In the genomic region with DNA sequence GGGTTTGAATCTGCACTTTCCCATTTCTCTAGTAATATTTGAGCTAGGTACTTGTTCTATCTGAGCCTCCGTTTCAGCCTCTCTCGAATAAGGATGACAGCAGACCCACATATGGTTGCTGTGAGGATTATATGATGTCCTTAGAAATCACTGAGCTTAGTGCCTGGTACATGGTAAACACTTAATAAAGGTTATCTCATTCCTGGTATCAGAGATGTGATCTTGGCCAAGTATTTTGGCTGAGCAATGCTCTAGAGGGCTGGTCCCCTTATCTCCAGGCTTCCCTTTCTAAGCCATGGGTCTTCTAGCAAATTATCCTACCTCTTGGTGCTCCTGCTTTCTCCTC, we compare ENCODE assay signal across 1 cellular context.
TF ChIP-seq lines count a peak whose summit lies in the region.

No MANE protein-coding gene starts in this region.

TF ChIP-seq in HepG2, 621 proteins besides CTCF, POLR2A, EP300 and RAD21 (continued from another document):
- TF ChIP-seq, protein P1, sequence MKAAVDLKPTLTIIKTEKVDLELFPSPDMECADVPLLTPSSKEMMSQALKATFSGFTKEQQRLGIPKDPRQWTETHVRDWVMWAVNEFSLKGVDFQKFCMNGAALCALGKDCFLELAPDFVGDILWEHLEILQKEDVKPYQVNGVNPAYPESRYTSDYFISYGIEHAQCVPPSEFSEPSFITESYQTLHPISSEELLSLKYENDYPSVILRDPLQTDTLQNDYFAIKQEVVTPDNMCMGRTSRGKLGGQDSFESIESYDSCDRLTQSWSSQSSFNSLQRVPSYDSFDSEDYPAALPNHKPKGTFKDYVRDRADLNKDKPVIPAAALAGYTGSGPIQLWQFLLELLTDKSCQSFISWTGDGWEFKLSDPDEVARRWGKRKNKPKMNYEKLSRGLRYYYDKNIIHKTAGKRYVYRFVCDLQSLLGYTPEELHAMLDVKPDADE (CRISPR knock-in tag; IDR thresholded peaks at IDR 0.05) = no peak
- no peak for TF ChIP-seq NR3C1 (CRISPR knock-in tag; IDR thresholded peaks at IDR 0.05)
- TF ChIP-seq, protein P2, sequence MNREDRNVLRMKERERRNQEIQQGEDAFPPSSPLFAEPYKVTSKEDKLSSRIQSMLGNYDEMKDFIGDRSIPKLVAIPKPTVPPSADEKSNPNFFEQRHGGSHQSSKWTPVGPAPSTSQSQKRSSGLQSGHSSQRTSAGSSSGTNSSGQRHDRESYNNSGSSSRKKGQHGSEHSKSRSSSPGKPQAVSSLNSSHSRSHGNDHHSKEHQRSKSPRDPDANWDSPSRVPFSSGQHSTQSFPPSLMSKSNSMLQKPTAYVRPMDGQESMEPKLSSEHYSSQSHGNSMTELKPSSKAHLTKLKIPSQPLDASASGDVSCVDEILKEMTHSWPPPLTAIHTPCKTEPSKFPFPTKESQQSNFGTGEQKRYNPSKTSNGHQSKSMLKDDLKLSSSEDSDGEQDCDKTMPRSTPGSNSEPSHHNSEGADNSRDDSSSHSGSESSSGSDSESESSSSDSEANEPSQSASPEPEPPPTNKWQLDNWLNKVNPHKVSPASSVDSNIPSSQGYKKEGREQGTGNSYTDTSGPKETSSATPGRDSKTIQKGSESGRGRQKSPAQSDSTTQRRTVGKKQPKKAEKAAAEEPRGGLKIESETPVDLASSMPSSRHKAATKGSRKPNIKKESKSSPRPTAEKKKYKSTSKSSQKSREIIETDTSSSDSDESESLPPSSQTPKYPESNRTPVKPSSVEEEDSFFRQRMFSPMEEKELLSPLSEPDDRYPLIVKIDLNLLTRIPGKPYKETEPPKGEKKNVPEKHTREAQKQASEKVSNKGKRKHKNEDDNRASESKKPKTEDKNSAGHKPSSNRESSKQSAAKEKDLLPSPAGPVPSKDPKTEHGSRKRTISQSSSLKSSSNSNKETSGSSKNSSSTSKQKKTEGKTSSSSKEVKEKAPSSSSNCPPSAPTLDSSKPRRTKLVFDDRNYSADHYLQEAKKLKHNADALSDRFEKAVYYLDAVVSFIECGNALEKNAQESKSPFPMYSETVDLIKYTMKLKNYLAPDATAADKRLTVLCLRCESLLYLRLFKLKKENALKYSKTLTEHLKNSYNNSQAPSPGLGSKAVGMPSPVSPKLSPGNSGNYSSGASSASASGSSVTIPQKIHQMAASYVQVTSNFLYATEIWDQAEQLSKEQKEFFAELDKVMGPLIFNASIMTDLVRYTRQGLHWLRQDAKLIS (CRISPR knock-in tag; IDR thresholded peaks at IDR 0.05) = no peak
- TF ChIP-seq GATAD1 (CRISPR knock-in tag; IDR thresholded peaks at IDR 0.05) = no peak
- no peak for TF ChIP-seq RBM39 (IDR thresholded peaks at IDR 0.05; ENCODE audit: low read depth, low read length, poor library complexity, severe bottlenecking)
- no peak for TF ChIP-seq HDAC2 (CRISPR knock-in tag; IDR thresholded peaks at IDR 0.05)
- no peak for TF ChIP-seq MEIS2 (CRISPR knock-in tag; IDR thresholded peaks at IDR 0.05)
- TF ChIP-seq, protein P3, sequence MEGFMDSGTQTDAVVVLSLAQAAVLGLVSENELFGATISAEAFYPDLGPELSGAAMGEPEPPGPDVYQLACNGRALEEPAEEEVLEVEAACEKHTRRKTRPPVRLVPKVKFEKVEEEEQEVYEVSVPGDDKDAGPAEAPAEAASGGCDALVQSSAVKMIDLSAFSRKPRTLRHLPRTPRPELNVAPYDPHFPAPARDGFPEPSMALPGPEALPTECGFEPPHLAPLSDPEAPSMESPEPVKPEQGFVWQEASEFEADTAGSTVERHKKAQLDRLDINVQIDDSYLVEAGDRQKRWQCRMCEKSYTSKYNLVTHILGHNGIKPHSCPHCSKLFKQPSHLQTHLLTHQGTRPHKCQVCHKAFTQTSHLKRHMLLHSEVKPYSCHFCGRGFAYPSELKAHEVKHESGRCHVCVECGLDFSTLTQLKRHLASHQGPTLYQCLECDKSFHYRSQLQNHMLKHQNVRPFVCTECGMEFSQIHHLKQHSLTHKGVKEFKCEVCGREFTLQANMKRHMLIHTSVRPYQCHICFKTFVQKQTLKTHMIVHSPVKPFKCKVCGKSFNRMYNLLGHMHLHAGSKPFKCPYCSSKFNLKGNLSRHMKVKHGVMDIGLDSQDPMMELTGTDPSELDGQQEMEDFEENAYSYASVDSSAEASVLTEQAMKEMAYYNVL (CRISPR knock-in tag; IDR thresholded peaks at IDR 0.05; ENCODE audit: borderline replicate concordance) = no peak
- no peak for TF ChIP-seq TP53 (CRISPR knock-in tag; conservative IDR thresholded peaks at IDR 0.05)
- no peak for TF ChIP-seq ZNF234 (CRISPR knock-in tag; conservative IDR thresholded peaks at IDR 0.05)
